In genomic region chr15:85689729-85690128, GRCh38 we compare ENCODE assay signal across 8 cellular contexts.
DNase-seq lines count a peak whose midpoint lies in the region; ATAC-seq and TF ChIP-seq lines count a peak whose summit lies in the region.

No MANE protein-coding gene starts in this region.

- H3K27me3 ChIP-seq in MM.1S (replicated peaks; ENCODE audit: insufficient read depth, low read length) (no peaks in the 10 kb centered on the region), osteoblast (ENCODE audit: insufficient read depth, low read length) (no peaks in the 10 kb centered on the region)

- ATAC-seq in GM19463 (IDR thresholded peaks at IDR 0.05; ENCODE audit: unreplicated experiment) = peak; percentile 29
- ATAC-seq in activated T-cell treated with anti-CD3 and anti-CD28 coated beads, Interleukin-2, amount 50 U/mL, for 72 hours (replicated peaks in 1 of 2) = peak; percentile 49 to 57

- H3K4me1 ChIP-seq in MM.1S (ENCODE audit: low read length) = peaks cover 46% of the 10 kb centered on the region
- peaks cover 17% of the 10 kb centered on the region for H3K4me1 ChIP-seq in osteoblast (ENCODE audit: insufficient read depth, low read length)

- H3K36me3 ChIP-seq in MM.1S (replicated peaks; ENCODE audit: insufficient read depth, low read length) (0 out of 2 replicates have a peak, but pooled peaks cover 6% of the 10 kb centered on the region), osteoblast (ENCODE audit: insufficient read depth, low read length) (peaks cover 27% of the 10 kb centered on the region)

- H3K9me3 Mint-ChIP-seq in activated T-cell treated with anti-CD3 and anti-CD28 coated beads, Interleukin-2, amount 50 U/mL, for 72 hours = no peaks in the 10 kb centered on the region

- DNase-seq in AG10803 (ENCODE audit: low read depth) (peak; percentile 59), MM.1S (peak; percentile 78), fibroblast of the conjunctiva (ENCODE audit: low read depth) (peak; percentile 38), osteoblast (ENCODE audit: insufficient read length, low spot score, missing footprints) (no peak), DMS114 treated with DMSO at 0.1 percent for 48 hours (lab: John Stamatoyannopoulos, UW; ENCODE audit: unreplicated experiment) (no peak), NCI-H524 (lab: John Stamatoyannopoulos, UW) (no peak)
- DNase-seq in activated T-cell treated with anti-CD3 and anti-CD28 coated beads, Interleukin-2, amount 50 U/mL, for 72 hours = peak; percentile 63 to 70

- no peaks in the 10 kb centered on the region for H3K9me2 ChIP-seq in MM.1S (replicated peaks; ENCODE audit: insufficient read depth, low read length)

- H3K36me3 Mint-ChIP-seq in activated T-cell treated with anti-CD3 and anti-CD28 coated beads, Interleukin-2, amount 50 U/mL, for 72 hours (ENCODE audit: insufficient read depth in 2 of 2) = peaks cover 1 to 13% of the 10 kb centered on the region in 2 donors

- peaks cover 77% of the 10 kb centered on the region for H3K4me1 Mint-ChIP-seq in activated T-cell treated with anti-CD3 and anti-CD28 coated beads, Interleukin-2, amount 50 U/mL, for 72 hours (ENCODE audit: low read depth)

- H2AFZ ChIP-seq in MM.1S (ENCODE audit: low read length) (peak overlapping the region; percentile 56), osteoblast (ENCODE audit: low read length) (peak overlapping the region; percentile 84)

- peak overlapping the region; percentile 86 for H3K9ac ChIP-seq in MM.1S (ENCODE audit: low read length)

- no peaks in the 10 kb centered on the region for H3K27me3 Mint-ChIP-seq in activated T-cell treated with anti-CD3 and anti-CD28 coated beads, Interleukin-2, amount 50 U/mL, for 72 hours (ENCODE audit: low read depth)

- H3K4me3 ChIP-seq in AG10803 (ENCODE audit: low read length) = peak overlapping the region; percentile 38
- H3K4me3 ChIP-seq in MM.1S (ENCODE audit: low read length) = peak overlapping the region; percentile 78
- H3K4me3 ChIP-seq in osteoblast (ENCODE audit: insufficient read depth, low read length) = peak overlapping the region; percentile 72

- TF ChIP-seq CTCF in AG10803 (conservative IDR thresholded peaks at IDR 0.05; ENCODE audit: low read length) (no peak), MM.1S (IDR thresholded peaks at IDR 0.05; ENCODE audit: low read length) (no peak), osteoblast (IDR thresholded peaks at IDR 0.05; ENCODE audit: extremely low read depth, low read depth, low read length) (no peak)

- H3K27ac Mint-ChIP-seq in activated T-cell treated with anti-CD3 and anti-CD28 coated beads, Interleukin-2, amount 50 U/mL, for 72 hours = peak overlapping the region; percentile 100

- H3K9me3 ChIP-seq in MM.1S (replicated peaks; ENCODE audit: insufficient read depth, low read length) (no peaks in the 10 kb centered on the region), osteoblast (ENCODE audit: low read depth, low read length) (no peaks in the 10 kb centered on the region)

- H3K4me3 Mint-ChIP-seq in activated T-cell treated with anti-CD3 and anti-CD28 coated beads, Interleukin-2, amount 50 U/mL, for 72 hours = peak overlapping the region; percentile 86 to 89

- H4K20me1 ChIP-seq in MM.1S (ENCODE audit: insufficient read depth, low read length) (no peaks in the 10 kb centered on the region), osteoblast (ENCODE audit: insufficient read depth, low read length) (no peaks in the 10 kb centered on the region)

- peaks cover 52% of the 10 kb centered on the region for H3F3A ChIP-seq in MM.1S (ENCODE audit: insufficient read depth, low read length)

- H3K27ac ChIP-seq in MM.1S (ENCODE audit: low read length) (peak overlapping the region; percentile 97), osteoblast (ENCODE audit: low read depth, low read length) (peak overlapping the region; percentile 81)

- H3K4me2 ChIP-seq in MM.1S (ENCODE audit: low read depth, low read length) (peak overlapping the region; percentile 95), osteoblast (ENCODE audit: insufficient read depth, low read length) (peak overlapping the region; percentile 84)

- peaks cover 38% of the 10 kb centered on the region for H3K79me2 ChIP-seq in MM.1S (ENCODE audit: low read length)
- H3K79me2 ChIP-seq in osteoblast (ENCODE audit: insufficient read depth, low read length) = no peaks in the 10 kb centered on the region

Comparison
In these comparisons a context has a peak if more than half of its experiments do, and no peak if none do; other contexts are left out.
1. DNase-seq: peak in AG10803 (single experiment), MM.1S (single experiment), activated T-cell treated with anti-CD3 and anti-CD28 coated beads, Interleukin-2, amount 50 U/mL, for 72 hours (2 of 2) and fibroblast of the conjunctiva (single experiment); none in osteoblast (single experiment), DMS114 treated with DMSO at 0.1 percent for 48 hours (single experiment) and NCI-H524 (0 of 2).
2. Peak in every context shown above with its lines, with median percentiles within 50 percentile points of each other: H3K4me3 ChIP-seq.